ENCODE assay signal across 10 cellular contexts in the genomic region with DNA sequence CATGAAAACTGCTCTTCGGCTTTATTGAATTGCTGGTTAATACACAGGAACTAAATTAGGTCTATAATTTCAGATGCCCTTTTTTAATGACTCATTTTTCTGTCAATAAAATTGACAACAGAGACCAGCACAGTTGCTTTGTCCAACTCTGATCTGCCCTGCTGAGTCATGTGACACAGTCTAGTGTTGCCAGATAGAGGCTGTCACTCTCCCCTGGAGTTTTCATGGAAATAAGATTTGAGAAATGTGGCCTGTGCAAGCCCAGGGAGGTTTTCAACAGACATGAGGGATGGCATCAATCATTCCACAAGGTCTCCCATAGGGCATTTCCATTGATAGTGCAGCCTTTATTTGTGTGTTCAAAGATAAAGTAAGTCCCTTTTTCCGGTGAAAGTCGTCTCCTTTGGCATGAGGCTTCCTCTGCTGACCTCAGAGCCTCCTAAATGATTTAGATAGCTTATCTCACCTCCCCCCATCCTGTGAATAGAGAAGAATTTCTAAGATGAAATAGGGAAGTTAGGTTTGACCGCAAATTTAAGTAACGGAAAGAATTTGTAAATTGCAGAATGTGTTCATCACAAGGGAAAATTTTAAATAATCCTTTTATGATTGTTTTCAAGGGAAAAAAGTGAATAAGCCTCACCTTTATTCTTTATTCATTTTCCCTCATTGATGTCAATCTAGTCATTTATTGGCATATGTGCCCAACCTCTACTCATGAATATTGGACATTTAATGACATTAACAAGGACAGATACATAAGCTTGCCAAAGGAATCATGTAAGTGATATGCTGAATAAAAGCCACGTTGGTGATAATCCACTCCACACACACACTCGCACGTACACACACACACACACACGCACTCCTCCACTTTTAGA.
DNase-seq lines count a peak whose midpoint lies in the region; ATAC-seq and TF ChIP-seq lines count a peak whose summit lies in the region.
"Had no signal": no experiment of that assay in that cellular context is flagged by ENCODE, and none has a peak within 500 bp of the region (broad histone marks: within the 10 kb centered on the region; RNA-seq: fewer than 3 reads in every experiment).

No MANE protein-coding gene starts in this region.

- BruUV-seq in OCI-LY7 (replicated peaks; lab: Mats Ljungman, UMichigan) = no TSS peak

- no peak overlapping the region for H3K4me3 ChIP-seq in OCI-LY7 (ENCODE audit: low read depth, low read length, poor library complexity, severe bottlenecking)

- POLR2A ChIA-PET in OCI-LY7 (lab: Charles Lee) = no interaction called here

- H2AFZ ChIP-seq in OCI-LY7 (ENCODE audit: low read length) = no peak overlapping the region

- H3K4me1 ChIP-seq in OCI-LY7 (ENCODE audit: insufficient read depth, low read length, poor library complexity, severe bottlenecking) (peaks cover 9% of the 10 kb centered on the region), foreskin keratinocyte (no peaks in the 10 kb centered on the region)

- peak; percentile 67 to 71 for ATAC-seq in activated naive CD4-positive, alpha-beta T cell treated with anti-CD3 and anti-CD28 coated beads, Interleukin-2, amount 50 U/mL, for 72 hours
- peak; percentile 18 for ATAC-seq in foreskin keratinocyte
- ATAC-seq in HG02938 (IDR thresholded peaks at IDR 0.05; ENCODE audit: unreplicated experiment) = no peak

- TF ChIP-seq CTCF in OCI-LY7 (conservative IDR thresholded peaks at IDR 0.05; ENCODE audit: low read length) = no peak
- TF ChIP-seq CTCF in foreskin keratinocyte (conservative IDR thresholded peaks at IDR 0.05) = no peak

- peaks cover 0 to 7% of the 10 kb centered on the region in 2 donors for H3K9me3 Mint-ChIP-seq in activated naive CD4-positive, alpha-beta T cell treated with anti-CD3 and anti-CD28 coated beads, Interleukin-2, amount 50 U/mL, for 72 hours
- no peaks in the 10 kb centered on the region for H3K9me3 Mint-ChIP-seq in activated naive CD4-positive, alpha-beta T cell treated with anti-CD3 and anti-CD28 coated beads, Interleukin-2, amount 10 ng/mL, durations not matched to agents 7 days and 5 days
- H3K9me3 Mint-ChIP-seq: HFFc6 had no signal

- DNase-seq in activated naive CD4-positive, alpha-beta T cell treated with anti-CD3 and anti-CD28 coated beads, Interleukin-2, amount 50 U/mL, for 72 hours (ENCODE audit: low spot score in 2 of 2) = no peak
- DNase-seq in activated naive CD4-positive, alpha-beta T cell treated with anti-CD3 and anti-CD28 coated beads, Interleukin-2, amount 10 ng/mL, durations not matched to agents 7 days and 5 days = no peak
- DNase-seq in OCI-LY7 (ENCODE audit: low spot score) (no peak), foreskin keratinocyte (no peak), mesenteric fat pad (ENCODE audit: low spot score) (no peak), iPS-NIHi11 (ENCODE audit: low spot score) (no peak)
- no peak for DNase-seq in stimulated activated CD4-positive, alpha-beta T cell treated with anti-CD3 and anti-CD28 coated beads, Interleukin-4, amount 100 ng/mL, for 1 hour
- DNase-seq: activated CD8-positive, alpha-beta memory T cell treated with anti-CD3 and anti-CD28 coated beads, Interleukin-2, amount 50 U/mL, for 4 hours; HFFc6 had no signal

- H3K27ac Mint-ChIP-seq in activated naive CD4-positive, alpha-beta T cell treated with anti-CD3 and anti-CD28 coated beads, Interleukin-2, amount 50 U/mL, for 72 hours = peak overlapping the region in 1 of 2 donors; percentile 25
- H3K27ac Mint-ChIP-seq in activated naive CD4-positive, alpha-beta T cell treated with anti-CD3 and anti-CD28 coated beads, Interleukin-2, amount 10 ng/mL, durations not matched to agents 7 days and 5 days = no peak overlapping the region
- H3K27ac Mint-ChIP-seq: HFFc6 had no signal

- peaks cover 8% of the 10 kb centered on the region for H3K4me1 Mint-ChIP-seq in activated naive CD4-positive, alpha-beta T cell treated with anti-CD3 and anti-CD28 coated beads, Interleukin-2, amount 10 ng/mL, durations not matched to agents 7 days and 5 days

- peaks cover 0 to 7% of the 10 kb centered on the region in 2 donors for H3K36me3 Mint-ChIP-seq in activated naive CD4-positive, alpha-beta T cell treated with anti-CD3 and anti-CD28 coated beads, Interleukin-2, amount 50 U/mL, for 72 hours
- H3K36me3 Mint-ChIP-seq in activated naive CD4-positive, alpha-beta T cell treated with anti-CD3 and anti-CD28 coated beads, Interleukin-2, amount 10 ng/mL, durations not matched to agents 7 days and 5 days = no peaks in the 10 kb centered on the region

- H3K9me3 ChIP-seq in OCI-LY7 (ENCODE audit: low read length) = no peaks in the 10 kb centered on the region

- H3K9me2 ChIP-seq in OCI-LY7 (ENCODE audit: insufficient read depth, low read length) = no peaks in the 10 kb centered on the region

- CTCF ChIA-PET in activated naive CD4-positive, alpha-beta T cell treated with anti-CD3 and anti-CD28 coated beads, Interleukin-2, amount 10 ng/mL, durations not matched to agents 7 days and 5 days (lab: Charles Lee) = no interaction called here
- CTCF ChIA-PET in OCI-LY7 (lab: Charles Lee; ENCODE audit: unreplicated experiment) = no interaction called here

- H3K4me3 Mint-ChIP-seq in activated naive CD4-positive, alpha-beta T cell treated with anti-CD3 and anti-CD28 coated beads, Interleukin-2, amount 10 ng/mL, durations not matched to agents 7 days and 5 days = no peak overlapping the region
- H3K4me3 Mint-ChIP-seq: HFFc6 had no signal

- intact Hi-C loops in OCI-LY7 (cut with micrococcal nuclease; ENCODE audit: unreplicated experiment) = no loop called here

- no peaks in the 10 kb centered on the region for H3K27me3 Mint-ChIP-seq in activated naive CD4-positive, alpha-beta T cell treated with anti-CD3 and anti-CD28 coated beads, Interleukin-2, amount 10 ng/mL, durations not matched to agents 7 days and 5 days

- no peaks in the 10 kb centered on the region for H3K27me3 ChIP-seq in foreskin keratinocyte

- no peaks in the 10 kb centered on the region for H3K79me2 ChIP-seq in OCI-LY7 (ENCODE audit: insufficient read depth, low read depth, low read length)

- H3K27ac ChIP-seq in OCI-LY7 (ENCODE audit: low read depth, low read length, poor library complexity, severe bottlenecking) = no peak overlapping the region
- no peak overlapping the region for H3K27ac ChIP-seq in foreskin keratinocyte

- no peaks in the 10 kb centered on the region for H3K36me3 ChIP-seq in OCI-LY7 (ENCODE audit: insufficient read depth, low read length)

- no peaks in the 10 kb centered on the region for H4K20me1 ChIP-seq in OCI-LY7 (ENCODE audit: insufficient read depth, low read length)

- H3K4me2 ChIP-seq in OCI-LY7 (ENCODE audit: low read length) = 0 out of 2 replicates have a peak overlapping the region, but pooled peaks have one; percentile 9
